ENCODE assay signal across 21 cellular contexts in the genomic region with DNA sequence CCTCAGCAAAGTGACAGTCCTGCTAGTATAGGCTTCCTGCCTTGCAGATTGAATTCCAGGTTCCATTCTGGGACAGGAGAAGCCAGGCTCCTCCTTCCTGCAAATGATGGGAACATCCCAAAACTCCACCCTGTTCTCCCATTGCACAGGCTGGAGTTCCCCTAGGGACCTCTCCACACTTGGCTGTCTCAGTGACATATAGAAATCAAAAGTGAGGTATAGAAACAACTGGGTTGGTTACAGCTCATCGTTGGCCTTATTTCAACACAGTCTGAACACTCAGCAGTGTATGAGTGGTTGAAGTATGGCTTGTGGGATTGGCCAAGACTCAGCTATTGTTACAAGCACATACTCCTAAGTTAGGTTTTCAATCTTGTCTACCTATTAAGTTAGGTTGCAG.
DNase-seq lines count a peak whose midpoint lies in the region; TF ChIP-seq lines count a peak whose summit lies in the region.
"Had no signal": no experiment of that assay in that cellular context is flagged by ENCODE, and none has a peak within 500 bp of the region (broad histone marks: within the 10 kb centered on the region; RNA-seq: fewer than 3 reads in every experiment).

No MANE protein-coding gene starts in this region.

- TF ChIP-seq CTCF in neural progenitor cell (IDR thresholded peaks at IDR 0.05): no peak

- H3K4me1 Mint-ChIP-seq in neural progenitor cell: no peaks in the 10 kb centered on the region
- H3K4me1 Mint-ChIP-seq: activated naive CD8-positive, alpha-beta T cell treated with anti-CD3 and anti-CD28 coated beads, Interleukin-2, amount 50 U/mL, for 24 hours had no signal

- DNase-seq in DMS53 (lab: John Stamatoyannopoulos, UW) (peak; percentile 5), DMS53 treated with DMSO at 0.1 percent for 48 hours (lab: John Stamatoyannopoulos, UW; ENCODE audit: unreplicated experiment) (no peak), MG63 (peak; percentile 26), amniotic epithelial cell (ENCODE audit: low read depth) (peak; percentile 75), neural progenitor cell (ENCODE audit: low spot score) (no peak), LoVo (ENCODE audit: low spot score) (no peak), NCI-H2081 (lab: John Stamatoyannopoulos, UW) (no peak)
- no peak for DNase-seq in stimulated activated CD8-positive, alpha-beta memory T cell treated with anti-CD3 and anti-CD28 coated beads, Interleukin-4, amount 100 ng/mL, for 48 hours
- DNase-seq: activated CD4-positive, CD25-positive, alpha-beta regulatory T cell; activated naive CD8-positive, alpha-beta T cell treated with anti-CD3 and anti-CD28 coated beads, Interleukin-2, amount 50 U/mL, for 24 hours; DMS79 treated with DMSO at 0.1 percent for 48 hours; esophagus squamous epithelium; glutamatergic neuron; NCI-H187 treated with DMSO at 0.1 percent for 48 hours; NCI-H510A; pancreas; SHP77 treated with DMSO at 0.1 percent for 48 hours; stimulated activated naive CD8-positive, alpha-beta T cell treated with anti-CD3 and anti-CD28 coated beads, Interleukin-15, Interleukin-2, amounts not matched to agents 100 U/mL and 50 U/mL, for 24 hours; transverse colon had no signal

- no peak overlapping the region for H3K27ac Mint-ChIP-seq in neural progenitor cell
- H3K27ac Mint-ChIP-seq: activated naive CD8-positive, alpha-beta T cell treated with anti-CD3 and anti-CD28 coated beads, Interleukin-2, amount 50 U/mL, for 24 hours; activated T-helper 2 cell treated with anti-CD3 and anti-CD28 coated beads, Interferon-gamma antibody, Interleukin-2, Interleukin-4, amounts not matched to agents 10 μg/mL and 5 μg/mL and 100 μg/mL, durations not matched to agents 14 hours and 24 hours and 36 hours had no signal

- H3K27me3 Mint-ChIP-seq in neural progenitor cell (ENCODE audit: insufficient read depth, low read depth): no peaks in the 10 kb centered on the region
- H3K27me3 Mint-ChIP-seq: activated naive CD8-positive, alpha-beta T cell treated with anti-CD3 and anti-CD28 coated beads, Interleukin-2, amount 50 U/mL, for 24 hours had no signal

- no peaks in the 10 kb centered on the region for H3K36me3 Mint-ChIP-seq in neural progenitor cell

- H3K79me2 ChIP-seq in neural progenitor cell (ENCODE audit: low read depth): no peaks in the 10 kb centered on the region

- H3K4me3 Mint-ChIP-seq in neural progenitor cell: no peak overlapping the region
- H3K4me3 Mint-ChIP-seq: activated naive CD8-positive, alpha-beta T cell treated with anti-CD3 and anti-CD28 coated beads, Interleukin-2, amount 50 U/mL, for 24 hours had no signal

- no peaks in the 10 kb centered on the region for H3K9me3 Mint-ChIP-seq in neural progenitor cell

- peak overlapping the region; percentile 70 for H2AFZ ChIP-seq in neural progenitor cell (replicated peaks)

- H3K9ac ChIP-seq in neural progenitor cell: no peak overlapping the region

- H3K4me3 ChIP-seq in MG63: no peak overlapping the region
- H3K4me3 ChIP-seq in neural progenitor cell: no peak overlapping the region
- H3K4me3 ChIP-seq: esophagus squamous epithelium, pancreas, transverse colon had no signal

- no peaks in the 10 kb centered on the region for H3K4me1 ChIP-seq in neural progenitor cell
- H3K4me1 ChIP-seq: esophagus squamous epithelium, pancreas, transverse colon had no signal

- no peaks in the 10 kb centered on the region for H3K36me3 ChIP-seq in MG63
- H3K36me3 ChIP-seq in neural progenitor cell: no peaks in the 10 kb centered on the region
- H3K36me3 ChIP-seq: esophagus squamous epithelium, pancreas, transverse colon had no signal

- H3K27me3 ChIP-seq in MG63: no peaks in the 10 kb centered on the region
- no peaks in the 10 kb centered on the region for H3K27me3 ChIP-seq in neural progenitor cell
- H3K27me3 ChIP-seq: esophagus squamous epithelium, pancreas, transverse colon had no signal

- no peaks in the 10 kb centered on the region for H4K20me1 ChIP-seq in neural progenitor cell (ENCODE audit: low read depth)

- H3K9me3 ChIP-seq in MG63: no peaks in the 10 kb centered on the region
- no peaks in the 10 kb centered on the region for H3K9me3 ChIP-seq in neural progenitor cell (ENCODE audit: low read depth)
- H3K9me3 ChIP-seq: esophagus squamous epithelium, pancreas, transverse colon had no signal

- no peak overlapping the region for H3K27ac ChIP-seq in neural progenitor cell
- H3K27ac ChIP-seq: 22Rv1, esophagus squamous epithelium, pancreas, transverse colon had no signal

- H3F3A ChIP-seq in neural progenitor cell (ENCODE audit: low read depth): no peaks in the 10 kb centered on the region

- H3K4me2 ChIP-seq in neural progenitor cell: no peak overlapping the region

Comparison
In these comparisons a context has a peak if more than half of its experiments do, and no peak if none do; other contexts are left out.
1. DNase-seq: peak in DMS53 (single experiment), MG63 (single experiment) and amniotic epithelial cell (single experiment); none in DMS53 treated with DMSO at 0.1 percent for 48 hours (single experiment), neural progenitor cell (single experiment), stimulated activated CD8-positive, alpha-beta memory T cell treated with anti-CD3 and anti-CD28 coated beads, Interleukin-4, amount 100 ng/mL, for 48 hours (single experiment), LoVo (single experiment) and NCI-H2081 (0 of 2).